Comparison of ENCODE assay signal across 24 cellular contexts in the genomic region with DNA sequence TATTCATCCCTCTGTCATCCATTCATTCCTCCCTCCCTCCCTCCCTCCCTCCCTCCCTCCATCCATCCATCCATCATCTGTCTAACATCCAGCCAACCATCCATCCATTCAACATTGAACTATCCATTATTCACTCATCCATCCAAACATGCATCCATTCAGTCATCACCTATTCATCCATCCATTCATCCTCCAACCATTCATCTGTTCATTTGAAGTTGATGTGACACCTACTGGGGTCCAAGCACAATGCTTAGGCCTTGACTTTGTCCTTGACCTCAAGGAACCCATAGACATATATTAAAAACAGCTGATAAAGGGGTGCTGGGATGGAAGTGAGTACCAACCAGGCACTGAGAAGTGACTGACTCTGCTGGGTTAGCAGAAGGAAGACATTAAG.
"Had no signal": no experiment of that assay in that cellular context is flagged by ENCODE, and none has a peak within 500 bp of the region (broad histone marks: within the 10 kb centered on the region; RNA-seq: fewer than 3 reads in every experiment).

No MANE protein-coding gene starts in this region.

- H3K27ac ChIP-seq: esophagus muscularis mucosa, foreskin keratinocyte, left ventricle myocardium inferior, right atrium auricular region had no signal

- H3K4me1 ChIP-seq: foreskin keratinocyte had no signal

- H3K27me3 ChIP-seq: esophagus muscularis mucosa, foreskin keratinocyte, right atrium auricular region had no signal

- H3K4me3 ChIP-seq: esophagus muscularis mucosa, left ventricle myocardium inferior, lung, right atrium auricular region, smooth muscle cell, thoracic aorta had no signal

- H3K9me3 Mint-ChIP-seq: activated B cell treated with CpG ODN at 0.5 μM for 24 hours; activated naive CD8-positive, alpha-beta T cell treated with anti-CD3 and anti-CD28 coated beads, Interleukin-2, amount 50 U/mL, for 24 hours; natural killer cell treated with Interleukin-12 subunit alpha and Interleukin-12 subunit beta and Interleukin-15 and Interleukin-18, amount 100 ng/mL, for 72 hours; T-cell; T-helper 2 cell treated with Interferon-gamma antibody and Interleukin-4, amounts not matched to agents 5 μg/mL and 100 μg/mL, for 36 hours; type B pancreatic cell had no signal

- H3K36me3 ChIP-seq: left ventricle myocardium inferior, right atrium auricular region, thoracic aorta had no signal

- H3K4me1 Mint-ChIP-seq: activated CD8-positive, alpha-beta memory T cell treated with anti-CD3 and anti-CD28 coated beads, Interleukin-2, amount 10 ng/mL, durations not matched to agents 7 days and 5 days had no signal

- H3K27ac Mint-ChIP-seq: activated B cell treated with CpG ODN at 0.5 μM for 24 hours; activated CD8-positive, alpha-beta memory T cell treated with anti-CD3 and anti-CD28 coated beads, Interleukin-2, amount 10 ng/mL, durations not matched to agents 7 days and 5 days; activated CD8-positive, alpha-beta T cell treated with anti-CD3 and anti-CD28 coated beads, Interleukin-2, amount 10 ng/mL, durations not matched to agents 7 days and 5 days; activated naive CD8-positive, alpha-beta T cell treated with anti-CD3 and anti-CD28 coated beads, Interleukin-2, amount 50 U/mL, for 24 hours; T-helper 2 cell treated with Interferon-gamma antibody and Interleukin-4, amounts not matched to agents 5 μg/mL and 100 μg/mL, for 36 hours; type B pancreatic cell had no signal

- H3K9me3 ChIP-seq: esophagus muscularis mucosa, left ventricle myocardium inferior, right atrium auricular region, thoracic aorta had no signal

- DNase-seq: activated B cell treated with CpG ODN at 0.5 μM for 24 hours; activated CD8-positive, alpha-beta memory T cell treated with anti-CD3 and anti-CD28 coated beads, Interleukin-2, amount 10 ng/mL, durations not matched to agents 7 days and 5 days; activated CD8-positive, alpha-beta T cell treated with anti-CD3 and anti-CD28 coated beads, Interleukin-2, amount 10 ng/mL, durations not matched to agents 7 days and 5 days; activated gamma-delta T cell; activated naive CD4-positive, alpha-beta T cell treated with anti-CD3 and anti-CD28 coated beads, Interleukin-2, amount 50 U/mL, for 16 hours; activated naive CD8-positive, alpha-beta T cell treated with anti-CD3 and anti-CD28 coated beads, Interleukin-2, amount 50 U/mL, for 24 hours; dermis blood vessel endothelial cell; effector CD4-positive, alpha-beta T cell; foreskin keratinocyte; left ventricle myocardium inferior; mesendoderm; stimulated activated CD4-positive, alpha-beta T cell treated with anti-CD3 and anti-CD28 coated beads, Interleukin-1b, Interleukin-23, amount 100 ng/mL, for 48 hours; stimulated activated CD4-positive, alpha-beta T cell treated with anti-CD3 and anti-CD28 coated beads, Interleukin-4, amount 100 ng/mL, for 4 hours; stimulated activated CD8-positive, alpha-beta memory T cell treated with anti-CD3 and anti-CD28 coated beads, Interleukin-4, amount 100 ng/mL, for 48 hours; stimulated activated naive CD8-positive, alpha-beta T cell treated with anti-CD3 and anti-CD28 coated beads, Interleukin-15, Interleukin-2, amounts not matched to agents 100 U/mL and 50 U/mL, for 24 hours; T-cell had no signal

- H3K4me3 Mint-ChIP-seq: activated B cell treated with CpG ODN at 0.5 μM for 24 hours; activated CD8-positive, alpha-beta memory T cell treated with anti-CD3 and anti-CD28 coated beads, Interleukin-2, amount 10 ng/mL, durations not matched to agents 7 days and 5 days; activated CD8-positive, alpha-beta T cell treated with anti-CD3 and anti-CD28 coated beads, Interleukin-2, amount 10 ng/mL, durations not matched to agents 7 days and 5 days; activated naive CD8-positive, alpha-beta T cell treated with anti-CD3 and anti-CD28 coated beads, Interleukin-2, amount 50 U/mL, for 24 hours; natural killer cell treated with Interleukin-12 subunit alpha and Interleukin-12 subunit beta and Interleukin-15 and Interleukin-18, amount 100 ng/mL, for 72 hours; T-cell; T-helper 2 cell treated with Interferon-gamma antibody and Interleukin-4, amounts not matched to agents 5 μg/mL and 100 μg/mL, for 36 hours; type B pancreatic cell had no signal

- ATAC-seq: activated CD8-positive, alpha-beta memory T cell treated with anti-CD3 and anti-CD28 coated beads, Interleukin-2, amount 10 ng/mL, durations not matched to agents 7 days and 5 days; activated CD8-positive, alpha-beta T cell treated with anti-CD3 and anti-CD28 coated beads, Interleukin-2, amount 10 ng/mL, durations not matched to agents 7 days and 5 days; activated naive CD8-positive, alpha-beta T cell treated with anti-CD3 and anti-CD28 coated beads, Interleukin-2, amount 50 U/mL, for 24 hours; foreskin keratinocyte; stimulated activated naive CD8-positive, alpha-beta T cell treated with anti-CD3 and anti-CD28 coated beads, Interleukin-15, Interleukin-2, amounts not matched to agents 100 U/mL and 50 U/mL, for 24 hours; T-cell had no signal

- H3K27me3 Mint-ChIP-seq: activated B cell treated with CpG ODN at 0.5 μM for 24 hours; activated CD8-positive, alpha-beta memory T cell treated with anti-CD3 and anti-CD28 coated beads, Interleukin-2, amount 10 ng/mL, durations not matched to agents 7 days and 5 days; activated naive CD8-positive, alpha-beta T cell treated with anti-CD3 and anti-CD28 coated beads, Interleukin-2, amount 50 U/mL, for 24 hours; natural killer cell treated with Interleukin-12 subunit alpha and Interleukin-12 subunit beta and Interleukin-15 and Interleukin-18, amount 100 ng/mL, for 72 hours; T-cell; type B pancreatic cell had no signal
